20 cellular contexts compared by ENCODE assay signal in the genomic region with DNA sequence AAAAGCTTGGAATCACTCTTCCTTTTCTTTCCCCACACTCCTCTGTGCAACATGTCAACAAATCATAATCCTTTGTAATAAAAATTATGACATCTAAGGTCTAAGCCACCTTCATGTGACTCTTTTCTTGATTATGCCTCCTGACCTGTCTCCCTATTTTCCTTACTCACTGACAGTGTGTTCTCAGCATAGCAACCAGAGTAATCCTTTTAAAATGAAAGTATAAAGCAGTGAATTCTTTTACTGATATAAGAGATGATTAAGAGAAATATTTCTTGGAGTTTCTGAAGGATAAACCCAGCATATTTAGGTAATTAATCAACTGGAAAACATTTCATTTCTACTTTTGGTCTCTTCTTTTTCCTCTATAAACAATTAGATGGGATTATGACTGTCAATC. TPM values are rescaled to one million over a fixed set of nuclear protein-coding genes. Genes with fewer than 3 reads are reported as not detected.
A peak's percentile ranks its signal among the peaks of the same experiment; 100 is the strongest.
DNase-seq lines count a peak whose midpoint lies in the region; ATAC-seq and TF ChIP-seq lines count a peak whose summit lies in the region.
"Had no signal": no experiment of that assay in that cellular context is flagged by ENCODE, and none has a peak within 500 bp of the region (broad histone marks: within the 10 kb centered on the region; RNA-seq: fewer than 3 reads in every experiment).

No MANE protein-coding gene starts in this region.

- H3K79me2 ChIP-seq in PC-9 (ENCODE audit: low read depth), result no peaks in the 10 kb centered on the region

- no TSS peak for BruUV-seq in PC-9 (replicated peaks; lab: Mats Ljungman, UMichigan)

- no peaks in the 10 kb centered on the region for H4K20me1 ChIP-seq in PC-9 (ENCODE audit: insufficient read depth)

- TF ChIP-seq CTCF in cardiac fibroblast (IDR thresholded peaks at IDR 0.05; ENCODE audit: low read depth, low read length) (no peak), PC-9 (conservative IDR thresholded peaks at IDR 0.05) (no peak)

- H3K9me2 ChIP-seq in PC-9 (ENCODE audit: insufficient read depth), result no peaks in the 10 kb centered on the region

- DNase-seq in A172 (ENCODE audit: low spot score), result peak; percentile 1
- peak; percentile 19 for DNase-seq in GM04504 (ENCODE audit: low read depth)
- DNase-seq in cardiac fibroblast (ENCODE audit: low read depth in 2 of 2), result peak; percentile 24 to 37
- peak; percentile 5 for DNase-seq in kidney glomerular epithelial cell (lab: John Stamatoyannopoulos, UW)
- no peak for DNase-seq in PC-9
- no peak for DNase-seq in NOMO-1 treated with DMSO at 0.1 percent for 48 hours (lab: John Stamatoyannopoulos, UW; ENCODE audit: unreplicated experiment)
- DNase-seq in posterior cingulate gyrus, result no peak
- DNase-seq: activated CD4-positive, CD25-positive, alpha-beta regulatory T cell treated with anti-CD3 and anti-CD28 coated beads, Interleukin-2, amount 50 U/mL, for 72 hours; amniotic stem cell; cerebellar nuclear complex; left ventricle myocardium inferior; naive B cell; NCI-H1417; NCI-H2171 treated with DMSO at 0.1 percent for 48 hours; NCI-H748 treated with DMSO at 0.1 percent for 48 hours; PC-3; T-helper 9 cell had no signal

- no peak overlapping the region for H3K27ac ChIP-seq in PC-9
- H3K27ac ChIP-seq: left ventricle myocardium inferior, SJSA1, suprapubic skin had no signal

- H3K4me1 ChIP-seq in PC-9 (replicated peaks; ENCODE audit: insufficient read depth), result no peaks in the 10 kb centered on the region
- H3K4me1 ChIP-seq: SJSA1, suprapubic skin had no signal

- H3K9me3 ChIP-seq in PC-9 (ENCODE audit: insufficient read depth, low read depth), result no peaks in the 10 kb centered on the region
- H3K9me3 ChIP-seq: left ventricle myocardium inferior, SJSA1, suprapubic skin had no signal

- ATAC-seq in GM21528 (IDR thresholded peaks at IDR 0.05; ENCODE audit: low FRiP score, unreplicated experiment), result no peak
- ATAC-seq: PC-3 had no signal

- no peak overlapping the region for H3K4me2 ChIP-seq in PC-9

- CTCF ChIA-PET in PC-9 (lab: Charles Lee), result no interaction called here

- POLR2A ChIA-PET in PC-9 (lab: Charles Lee; ENCODE audit: unreplicated experiment), result no interaction called here

- H3K36me3 ChIP-seq in PC-9 (ENCODE audit: low read depth), result peaks cover 15% of the 10 kb centered on the region; the same call in 1 of the 2 replicates

- H3K4me3 ChIP-seq in cardiac fibroblast (replicated peaks in 1 of 2; ENCODE audit: low read depth in 2 of 2, low read length in 2 of 2) (no peak overlapping the region), PC-9 (no peak overlapping the region)
- H3K4me3 ChIP-seq: left ventricle myocardium inferior, SJSA1, suprapubic skin had no signal

- H2AFZ ChIP-seq in PC-9, result no peak overlapping the region

- H3F3A ChIP-seq in PC-9 (ENCODE audit: insufficient read depth, low read depth), result no peaks in the 10 kb centered on the region

- intact Hi-C loops in PC-9 (cut with micrococcal nuclease; ENCODE audit: unreplicated experiment), result no loop called here
- intact Hi-C loops in posterior cingulate gyrus (cut with DNase I), result no loop called here

- no peaks in the 10 kb centered on the region for H3K27me3 ChIP-seq in PC-9 (ENCODE audit: insufficient read depth, low read depth)
- H3K27me3 ChIP-seq: SJSA1, suprapubic skin had no signal

RNA-seq across cellular contexts. Expression of gene USO1, which starts 44.7 kb away (rescaled TPM):
- 39.9 and 49.9 TPM in 2 replicates for total RNA-seq in A172 (2014; rRNA removed; shearing (Covaris generic))
- 26.5 and 33.9 TPM in 2 replicates for total RNA-seq in PC-9 (2021)

Comparison
In these comparisons a context has a peak if more than half of its experiments do, and no peak if none do; other contexts are left out.
1. DNase-seq: peak in A172 (single experiment), GM04504 (single experiment), cardiac fibroblast (2 of 2) and kidney glomerular epithelial cell (single experiment); none in PC-9 (0 of 2), NOMO-1 treated with DMSO at 0.1 percent for 48 hours (single experiment) and posterior cingulate gyrus (0 of 10).